In genomic region chr5:79691007-79691406, GRCh38 we compare ENCODE assay signal across 20 cellular contexts. TPM values are rescaled to one million over a fixed set of nuclear protein-coding genes. Genes with fewer than 3 reads are reported as not detected.
A peak's percentile ranks its signal among the peaks of the same experiment; 100 is the strongest.
DNase-seq lines count a peak whose midpoint lies in the region; ATAC-seq and TF ChIP-seq lines count a peak whose summit lies in the region.
"Had no signal": no experiment of that assay in that cellular context is flagged by ENCODE, and none has a peak within 500 bp of the region (broad histone marks: within the 10 kb centered on the region; RNA-seq: fewer than 3 reads in every experiment).

No MANE protein-coding gene starts in this region.

- H3K27me3 ChIP-seq in mesenchymal stem cell (ENCODE audit: control insufficient read depth in 1 of 2, insufficient read depth in 1 of 2, low read length in 2 of 2) (no peaks in the 10 kb centered on the region), upper lobe of right lung (no peaks in the 10 kb centered on the region), transverse colon (no peaks in the 10 kb centered on the region)
- H3K27me3 ChIP-seq: right lobe of liver had no signal

- H3K27ac ChIP-seq in mesenchymal stem cell (ENCODE audit: low read length, poor library complexity, severe bottlenecking) (no peak overlapping the region), upper lobe of right lung (no peak overlapping the region), transverse colon (no peak overlapping the region)
- H3K27ac ChIP-seq: coronary artery, right lobe of liver, WERI-Rb-1 had no signal

- no peak for TF ChIP-seq CTCF in upper lobe of right lung (IDR thresholded peaks at IDR 0.05)
- TF ChIP-seq CTCF in transverse colon (IDR thresholded peaks at IDR 0.05), result no peak

- no peak overlapping the region for H3K9ac ChIP-seq in mesenchymal stem cell (ENCODE audit: low read length)

- WGBS in mesenchymal stem cell, result 88% methylated on average over 1 of the region's 1 CpG
- 75% methylated on average over 1 of the region's 1 CpG; no CpG with 5 or more reads in 1 of the 2 donors for WGBS in transverse colon (ENCODE audit: low coverage in 1 of 2), 2 donors

- peak; percentile 37 for ATAC-seq in Right ventricle myocardium superior (ENCODE audit: poor library complexity)
- peak; percentile 48 for ATAC-seq in upper lobe of right lung
- ATAC-seq: activated CD8-positive, alpha-beta T cell treated with anti-CD3 and anti-CD28 coated beads for 36 hours; activated naive CD4-positive, alpha-beta T cell treated with anti-CD3 and anti-CD28 coated beads, Interleukin-2, amount 50 U/mL, for 72 hours; stimulated activated naive B cell treated with anti-CD40 and anti-IgM and Interleukin-4, amounts not matched to agents 10 μg/mL and 1 μg/mL and 100 μg/mL, for 72 hours had no signal

- in situ Hi-C loops in transverse colon (cut with MboI; ENCODE audit: low pct_ligation_motif_present in 1 of 4, low pct_unique_long_range_greater_than_20kb in 1 of 4, low sequenced_read_pairs in 3 of 4), result no loop called here

- no peak overlapping the region for H3K14ac ChIP-seq in mesenchymal stem cell (ENCODE audit: low read length in 2 of 2)

- DNase-seq in activated CD4-positive, alpha-beta T cell treated with anti-CD3 and anti-CD28 coated beads, Interleukin-2, amount 10 ng/mL, durations not matched to agents 24 days and 14 days, result no peak
- DNase-seq in activated CD4-positive, alpha-beta T cell treated with anti-CD3 and anti-CD28 coated beads for 48 hours, result no peak
- no peak for DNase-seq in Right ventricle myocardium superior
- no peak for DNase-seq in mesenchymal stem cell
- no peak for DNase-seq in upper lobe of right lung
- DNase-seq in middle frontal gyrus (ENCODE audit: extremely low spot score, low spot score), result no peak
- DNase-seq in NCI-H1105 (lab: John Stamatoyannopoulos, UW), result no peak
- DNase-seq in transverse colon, result no peak
- DNase-seq: activated CD8-positive, alpha-beta T cell treated with anti-CD3 and anti-CD28 coated beads for 36 hours; activated T-cell treated with anti-CD3 and anti-CD28 coated beads, Interleukin-2, amount 50 U/mL, for 24 hours; NCI-H1417; NCI-H748 treated with DMSO at 0.1 percent for 48 hours; OCI-M1; right lobe of liver; stimulated activated naive B cell treated with anti-CD40 and anti-IgM and Interleukin-4, amounts not matched to agents 10 μg/mL and 1 μg/mL and 100 μg/mL, for 72 hours; WERI-Rb-1 had no signal

- H3K4me1 Mint-ChIP-seq in activated CD4-positive, alpha-beta T cell treated with anti-CD3 and anti-CD28 coated beads, Interleukin-2, amount 10 ng/mL, durations not matched to agents 24 days and 14 days, result peaks cover 4% of the 10 kb centered on the region
- H3K4me1 Mint-ChIP-seq: B cell had no signal

- H3K36me3 ChIP-seq in mesenchymal stem cell (ENCODE audit: control insufficient read depth in 1 of 2, insufficient read depth in 2 of 2, low read depth in 1 of 2, low read length in 2 of 2) (peaks cover 0 to 10% of the 10 kb centered on the region in 2 experiments), upper lobe of right lung (peaks cover 14% of the 10 kb centered on the region), transverse colon (peaks cover 0 to 3% (median 0%) of the 10 kb centered on the region in 4 donors)
- H3K36me3 ChIP-seq: right lobe of liver had no signal

- H3K36me3 Mint-ChIP-seq in activated CD4-positive, alpha-beta T cell treated with anti-CD3 and anti-CD28 coated beads, Interleukin-2, amount 10 ng/mL, durations not matched to agents 24 days and 14 days (ENCODE audit: low read depth), result peaks cover 29% of the 10 kb centered on the region

- no peak overlapping the region for H3K4me2 ChIP-seq in mesenchymal stem cell (ENCODE audit: low read length, poor library complexity, severe bottlenecking)

- H3K9me3 ChIP-seq in mesenchymal stem cell (ENCODE audit: control insufficient read depth, low read length) (no peaks in the 10 kb centered on the region), upper lobe of right lung (no peaks in the 10 kb centered on the region), transverse colon (no peaks in the 10 kb centered on the region)
- H3K9me3 ChIP-seq: right lobe of liver had no signal

- TF ChIP-seq POLR2A in transverse colon (IDR thresholded peaks at IDR 0.05), result no peak

- H3K4me3 Mint-ChIP-seq in activated CD4-positive, alpha-beta T cell treated with anti-CD3 and anti-CD28 coated beads, Interleukin-2, amount 10 ng/mL, durations not matched to agents 24 days and 14 days, result no peak overlapping the region
- H3K4me3 Mint-ChIP-seq: activated CD8-positive, alpha-beta T cell treated with anti-CD3 and anti-CD28 coated beads for 36 hours; activated T-cell treated with anti-CD3 and anti-CD28 coated beads, Interleukin-2, amount 50 U/mL, for 24 hours; B cell; stimulated activated naive B cell treated with anti-CD40 and anti-IgM and Interleukin-4, amounts not matched to agents 10 μg/mL and 1 μg/mL and 100 μg/mL, for 72 hours; T-helper 1 cell treated with Interleukin-12 subunit alpha and Interleukin-12 subunit beta and Interleukin-4 antibody, amounts not matched to agents 30 μg/mL and 1 μg/mL, for 36 hours had no signal

- H3K4me1 ChIP-seq in mesenchymal stem cell (ENCODE audit: control insufficient read depth, insufficient read depth, low read depth, low read length), result peaks cover 14% of the 10 kb centered on the region
- peaks cover 5% of the 10 kb centered on the region for H3K4me1 ChIP-seq in upper lobe of right lung
- peaks cover 0 to 5% (median 0%) of the 10 kb centered on the region in 4 donors for H3K4me1 ChIP-seq in transverse colon
- H3K4me1 ChIP-seq: right lobe of liver had no signal

- H3K4me3 ChIP-seq in mesenchymal stem cell (ENCODE audit: insufficient read depth in 1 of 2, low read depth in 1 of 2, low read length in 2 of 2) (peak overlapping the region in 1 of 2 experiments; percentile 74), upper lobe of right lung (no peak overlapping the region), transverse colon (no peak overlapping the region)

- H2BK5ac ChIP-seq in mesenchymal stem cell (ENCODE audit: low read depth, low read length, poor library complexity, severe bottlenecking), result no peak overlapping the region

- peak overlapping the region; percentile 58 for H3K27ac Mint-ChIP-seq in activated CD4-positive, alpha-beta T cell treated with anti-CD3 and anti-CD28 coated beads, Interleukin-2, amount 10 ng/mL, durations not matched to agents 24 days and 14 days
- H3K27ac Mint-ChIP-seq: activated CD8-positive, alpha-beta T cell treated with anti-CD3 and anti-CD28 coated beads for 36 hours; activated T-cell treated with anti-CD3 and anti-CD28 coated beads, Interleukin-2, amount 50 U/mL, for 24 hours; B cell; stimulated activated naive B cell treated with anti-CD40 and anti-IgM and Interleukin-4, amounts not matched to agents 10 μg/mL and 1 μg/mL and 100 μg/mL, for 72 hours; T-helper 1 cell treated with Interleukin-12 subunit alpha and Interleukin-12 subunit beta and Interleukin-4 antibody, amounts not matched to agents 30 μg/mL and 1 μg/mL, for 36 hours had no signal

- no peak overlapping the region for H2BK120ac ChIP-seq in mesenchymal stem cell (ENCODE audit: low read depth, low read length)

- H2BK15ac ChIP-seq in mesenchymal stem cell (ENCODE audit: low read depth, poor library complexity, severe bottlenecking), result no peak overlapping the region

- H3K27me3 Mint-ChIP-seq in activated CD4-positive, alpha-beta T cell treated with anti-CD3 and anti-CD28 coated beads, Interleukin-2, amount 10 ng/mL, durations not matched to agents 24 days and 14 days, result no peaks in the 10 kb centered on the region
- H3K27me3 Mint-ChIP-seq: activated CD8-positive, alpha-beta T cell treated with anti-CD3 and anti-CD28 coated beads for 36 hours; activated T-cell treated with anti-CD3 and anti-CD28 coated beads, Interleukin-2, amount 50 U/mL, for 24 hours; B cell; stimulated activated naive B cell treated with anti-CD40 and anti-IgM and Interleukin-4, amounts not matched to agents 10 μg/mL and 1 μg/mL and 100 μg/mL, for 72 hours had no signal

- no peak overlapping the region for H4K91ac ChIP-seq in mesenchymal stem cell (ENCODE audit: low read length)

- no peak overlapping the region for H3K23ac ChIP-seq in mesenchymal stem cell (ENCODE audit: low read length in 2 of 2)

- no peak overlapping the region for H2BK12ac ChIP-seq in mesenchymal stem cell (ENCODE audit: low read length in 2 of 2)

- H2AFZ ChIP-seq in mesenchymal stem cell (ENCODE audit: low read depth, low read length), result no peak overlapping the region

- intact Hi-C loops in activated CD4-positive, alpha-beta T cell treated with anti-CD3 and anti-CD28 coated beads, Interleukin-2, amount 10 ng/mL, durations not matched to agents 24 days and 14 days (cut with micrococcal nuclease), result no loop called here
- intact Hi-C loops in Right ventricle myocardium superior (cut with DNase I) (no loop called here), upper lobe of right lung (cut with DNase I) (no loop called here), transverse colon (cut with DNase I; ENCODE audit: low total_unique reads) (loop anchor here (10.0 kb wide), 1 partner anchor 164 kb away; no protein-coding TSS in a partner anchor)

- H4K8ac ChIP-seq in mesenchymal stem cell (ENCODE audit: low read length), result no peak overlapping the region

- peaks cover 10% of the 10 kb centered on the region for H3K79me1 ChIP-seq in mesenchymal stem cell (replicated peaks; ENCODE audit: low read length, poor library complexity, severe bottlenecking)

- no peak overlapping the region for H3K4ac ChIP-seq in mesenchymal stem cell (ENCODE audit: low read depth in 1 of 2, low read length in 2 of 2)

- peak overlapping the region; percentile 35 for H2AK5ac ChIP-seq in mesenchymal stem cell (ENCODE audit: low read length, severe bottlenecking)

- TF ChIP-seq EP300 in transverse colon (IDR thresholded peaks at IDR 0.05; ENCODE audit: low read depth), result no peak

- no peak overlapping the region for H3K18ac ChIP-seq in mesenchymal stem cell (ENCODE audit: low read depth in 1 of 2, low read length in 2 of 2)

- H3K9me3 Mint-ChIP-seq in activated CD4-positive, alpha-beta T cell treated with anti-CD3 and anti-CD28 coated beads, Interleukin-2, amount 10 ng/mL, durations not matched to agents 24 days and 14 days, result no peaks in the 10 kb centered on the region
- H3K9me3 Mint-ChIP-seq: activated T-cell treated with anti-CD3 and anti-CD28 coated beads, Interleukin-2, amount 50 U/mL, for 24 hours; T-helper 1 cell treated with Interleukin-12 subunit alpha and Interleukin-12 subunit beta and Interleukin-4 antibody, amounts not matched to agents 30 μg/mL and 1 μg/mL, for 36 hours had no signal

RNA-seq across cellular contexts. Expression of gene CMYA5, which starts 1.4 kb away (rescaled TPM):
- total RNA-seq in activated CD4-positive, alpha-beta T cell treated with anti-CD3 and anti-CD28 coated beads, Interleukin-2, amount 10 ng/mL, durations not matched to agents 24 days and 14 days, result 0.12 and 0.14 TPM in 2 replicates
- total RNA-seq in Right ventricle myocardium superior (917 TPM), upper lobe of right lung (2.7 TPM), transverse colon (1 to 10 TPM in 3 of 4 donors, under 1 TPM in 1; 0.37 to 6.0 (median 3.2) TPM)
- 0.40 TPM for polyA plus RNA-seq in mesenchymal stem cell (2013, experiment 1 of 2)
- 0.36 TPM for polyA plus RNA-seq in mesenchymal stem cell (2013, experiment 2 of 2)

Comparison
In these comparisons a context has a peak if more than half of its experiments do, and no peak if none do; other contexts are left out.
1. RNA of gene CMYA5, which starts 1.4 kb away (total RNA-seq): 917 TPM in Right ventricle myocardium superior (single experiment); 0.37 to 6.0 TPM in transverse colon, 2.7 TPM in upper lobe of right lung (single experiment) and 0.12 to 0.14 TPM in activated CD4-positive, alpha-beta T cell treated with anti-CD3 and anti-CD28 coated beads, Interleukin-2, amount 10 ng/mL, durations not matched to agents 24 days and 14 days; every median in the first group is over 100 times any median in the second.